ENCODE assay signal across 16 cellular contexts in genomic region chr1:8003431-8004112, GRCh38. TPM values are rescaled to one million over a fixed set of nuclear protein-coding genes. Genes with fewer than 3 reads are reported as not detected.
DNase-seq lines count a peak whose midpoint lies in the region; ATAC-seq and TF ChIP-seq lines count a peak whose summit lies in the region.
"Had no signal": no experiment of that assay in that cellular context is flagged by ENCODE, and none has a peak within 500 bp of the region (broad histone marks: within the 10 kb centered on the region; RNA-seq: fewer than 3 reads in every experiment).

No MANE protein-coding gene starts in this region.

- peak overlapping the region in 1 of 2 experiments; percentile 6 for H3K4me3 ChIP-seq in mesenchymal stem cell (ENCODE audit: insufficient read depth in 1 of 2, low read depth in 1 of 2, low read length in 2 of 2)
- H3K4me3 ChIP-seq in tibial artery = no peak overlapping the region

- H3K27ac ChIP-seq in RWPE1 (peak overlapping the region; percentile 100), mesenchymal stem cell (ENCODE audit: low read length, poor library complexity, severe bottlenecking) (no peak overlapping the region), tibial artery (peak overlapping the region; percentile 37 to 74)

- H3K4me3 Mint-ChIP-seq in chondrocyte (ENCODE audit: unreplicated experiment) = no peak overlapping the region
- H3K4me3 Mint-ChIP-seq in activated CD4-positive, alpha-beta T cell treated with anti-CD3 and anti-CD28 coated beads for 36 hours = no peak overlapping the region
- H3K4me3 Mint-ChIP-seq: activated CD4-positive, alpha-beta memory T cell treated with anti-CD3 and anti-CD28 coated beads for 36 hours; stimulated activated naive B cell treated with anti-CD40 and anti-IgM and Interleukin-4, amounts not matched to agents 10 μg/mL and 1 μg/mL and 100 μg/mL, for 72 hours had no signal

- peak overlapping the region in 1 of 2 experiments; percentile 79 for H3K4ac ChIP-seq in mesenchymal stem cell (ENCODE audit: low read depth in 1 of 2, low read length in 2 of 2)

- no peak overlapping the region for H2AK5ac ChIP-seq in mesenchymal stem cell (ENCODE audit: low read length, severe bottlenecking)

- no peak overlapping the region for H2BK5ac ChIP-seq in mesenchymal stem cell (ENCODE audit: low read depth, low read length, poor library complexity, severe bottlenecking)

- H3K4me1 ChIP-seq in mesenchymal stem cell (ENCODE audit: control insufficient read depth, insufficient read depth, low read depth, low read length) = peaks cover 16% of the 10 kb centered on the region
- peaks cover 0 to 34% (median 25%) of the 10 kb centered on the region in 4 donors for H3K4me1 ChIP-seq in tibial artery

- peak overlapping the region; percentile 94 for H3K27ac Mint-ChIP-seq in chondrocyte (ENCODE audit: unreplicated experiment)
- no peak overlapping the region for H3K27ac Mint-ChIP-seq in activated CD4-positive, alpha-beta T cell treated with anti-CD3 and anti-CD28 coated beads for 36 hours
- H3K27ac Mint-ChIP-seq: activated CD4-positive, alpha-beta memory T cell treated with anti-CD3 and anti-CD28 coated beads for 36 hours; stimulated activated naive B cell treated with anti-CD40 and anti-IgM and Interleukin-4, amounts not matched to agents 10 μg/mL and 1 μg/mL and 100 μg/mL, for 72 hours had no signal

- no peak overlapping the region for H2BK15ac ChIP-seq in mesenchymal stem cell (ENCODE audit: low read depth, poor library complexity, severe bottlenecking)

- POLR2A ChIA-PET in RWPE1 (lab: Yijun Ruan, JAX; ENCODE audit: low non-redundant PET) = interaction anchor here (0.6 kb wide), 1 partner anchor 13 kb away, joined by 3 read pairs; no protein-coding TSS in a partner anchor
- POLR2A ChIA-PET in activated CD4-positive, alpha-beta T cell treated with anti-CD3 and anti-CD28 coated beads for 36 hours (lab: Charles Lee) = no interaction called here

- H3K79me1 ChIP-seq in mesenchymal stem cell (replicated peaks; ENCODE audit: low read length, poor library complexity, severe bottlenecking) = peaks cover 1% of the 10 kb centered on the region

- peak overlapping the region; percentile 50 for H2BK120ac ChIP-seq in mesenchymal stem cell (ENCODE audit: low read depth, low read length)

- TF ChIP-seq CTCF in RWPE1 (conservative IDR thresholded peaks at IDR 0.05; ENCODE audit: low read depth) (no peak), chondrocyte (IDR thresholded peaks at IDR 0.05) (no peak), tibial artery (IDR thresholded peaks at IDR 0.05) (no peak)

- H3K9me3 ChIP-seq in mesenchymal stem cell (ENCODE audit: control insufficient read depth, low read length) (no peaks in the 10 kb centered on the region), tibial artery (no peaks in the 10 kb centered on the region)

- no peak for ATAC-seq in stimulated activated naive CD8-positive, alpha-beta T cell treated with anti-CD3 and anti-CD28 coated beads, Interleukin-15, Interleukin-2, amounts not matched to agents 100 U/mL and 50 U/mL, for 24 hours
- no peak for ATAC-seq in activated CD4-positive, alpha-beta T cell treated with anti-CD3 and anti-CD28 coated beads for 36 hours
- ATAC-seq: stimulated activated naive B cell treated with anti-CD40 and anti-IgM and Interleukin-4, amounts not matched to agents 10 μg/mL and 1 μg/mL and 100 μg/mL, for 72 hours had no signal

- no peak overlapping the region for H3K14ac ChIP-seq in mesenchymal stem cell (ENCODE audit: low read length in 2 of 2)

- 64% methylated on average over 2 of the region's 6 CpGs for WGBS in mesenchymal stem cell

- H3K9ac ChIP-seq in mesenchymal stem cell (ENCODE audit: low read length) = peak overlapping the region; percentile 85

- CTCF ChIA-PET in RWPE1 (lab: Yijun Ruan, JAX) = no interaction called here
- CTCF ChIA-PET in activated CD4-positive, alpha-beta T cell treated with anti-CD3 and anti-CD28 coated beads for 36 hours (lab: Charles Lee) = no interaction called here

- H3K9me3 Mint-ChIP-seq in chondrocyte (ENCODE audit: low read depth) = no peaks in the 10 kb centered on the region
- no peaks in the 10 kb centered on the region for H3K9me3 Mint-ChIP-seq in activated CD4-positive, alpha-beta T cell treated with anti-CD3 and anti-CD28 coated beads for 36 hours (ENCODE audit: low read depth)
- H3K9me3 Mint-ChIP-seq: activated CD4-positive, alpha-beta memory T cell treated with anti-CD3 and anti-CD28 coated beads for 36 hours; stimulated activated naive B cell treated with anti-CD40 and anti-IgM and Interleukin-4, amounts not matched to agents 10 μg/mL and 1 μg/mL and 100 μg/mL, for 72 hours had no signal

- DNase-seq in RWPE1 (ENCODE audit: low spot score) (no peak), chondrocyte (ENCODE audit: low spot score) (no peak), mesenchymal stem cell (peak; percentile 19), tibial artery (no peak), ecto neural progenitor cell (ENCODE audit: low spot score) (no peak)
- no peak for DNase-seq in stimulated activated naive CD8-positive, alpha-beta T cell treated with anti-CD3 and anti-CD28 coated beads, Interleukin-15, Interleukin-2, amounts not matched to agents 100 U/mL and 50 U/mL, for 24 hours
- DNase-seq in activated CD4-positive, alpha-beta T cell treated with anti-CD3 and anti-CD28 coated beads for 36 hours = no peak
- DNase-seq: activated CD4-positive, alpha-beta memory T cell treated with anti-CD3 and anti-CD28 coated beads for 36 hours; activated naive CD4-positive, alpha-beta T cell; Calu3; cerebellar nuclear complex; kidney; MM.1S; stimulated activated naive B cell treated with anti-CD40 and anti-IgM and Interleukin-4, amounts not matched to agents 10 μg/mL and 1 μg/mL and 100 μg/mL, for 72 hours; T-helper 2 cell had no signal

- peak overlapping the region; percentile 92 to 97 for H3K18ac ChIP-seq in mesenchymal stem cell (ENCODE audit: low read depth in 1 of 2, low read length in 2 of 2)

- H3K4me1 Mint-ChIP-seq in chondrocyte (ENCODE audit: low read depth) = peaks cover 41% of the 10 kb centered on the region
- H3K4me1 Mint-ChIP-seq in activated CD4-positive, alpha-beta T cell treated with anti-CD3 and anti-CD28 coated beads for 36 hours = no peaks in the 10 kb centered on the region
- H3K4me1 Mint-ChIP-seq: stimulated activated naive B cell treated with anti-CD40 and anti-IgM and Interleukin-4, amounts not matched to agents 10 μg/mL and 1 μg/mL and 100 μg/mL, for 72 hours had no signal

- no peak overlapping the region for H2AFZ ChIP-seq in mesenchymal stem cell (ENCODE audit: low read depth, low read length)

- no peak overlapping the region for H3K23ac ChIP-seq in mesenchymal stem cell (ENCODE audit: low read length in 2 of 2)

- H3K27me3 ChIP-seq in mesenchymal stem cell (ENCODE audit: control insufficient read depth in 1 of 2, insufficient read depth in 1 of 2, low read length in 2 of 2) (no peaks in the 10 kb centered on the region), tibial artery (no peaks in the 10 kb centered on the region)

- H4K8ac ChIP-seq in mesenchymal stem cell (ENCODE audit: low read length) = peak overlapping the region; percentile 93

- peak overlapping the region; percentile 88 to 99 for H2BK12ac ChIP-seq in mesenchymal stem cell (ENCODE audit: low read length in 2 of 2)

- H3K4me2 ChIP-seq in mesenchymal stem cell (ENCODE audit: low read length, poor library complexity, severe bottlenecking) = no peak overlapping the region

- intact Hi-C loops in tibial artery (cut with DNase I; ENCODE audit: low total_unique reads) = no loop called here
- intact Hi-C loops in activated CD4-positive, alpha-beta T cell treated with anti-CD3 and anti-CD28 coated beads for 36 hours (cut with DNase I, micrococcal nuclease) = no loop called here

- no peaks in the 10 kb centered on the region for H3K27me3 Mint-ChIP-seq in chondrocyte (ENCODE audit: low read depth)
- no peaks in the 10 kb centered on the region for H3K27me3 Mint-ChIP-seq in activated CD4-positive, alpha-beta T cell treated with anti-CD3 and anti-CD28 coated beads for 36 hours
- H3K27me3 Mint-ChIP-seq: activated CD4-positive, alpha-beta memory T cell treated with anti-CD3 and anti-CD28 coated beads for 36 hours; stimulated activated naive B cell treated with anti-CD40 and anti-IgM and Interleukin-4, amounts not matched to agents 10 μg/mL and 1 μg/mL and 100 μg/mL, for 72 hours had no signal

- peaks cover 1% of the 10 kb centered on the region for H3K36me3 Mint-ChIP-seq in chondrocyte (ENCODE audit: low read depth)
- peaks cover 12% of the 10 kb centered on the region for H3K36me3 Mint-ChIP-seq in activated CD4-positive, alpha-beta T cell treated with anti-CD3 and anti-CD28 coated beads for 36 hours (ENCODE audit: low read depth)

- H3K36me3 ChIP-seq in mesenchymal stem cell (ENCODE audit: control insufficient read depth in 1 of 2, insufficient read depth in 2 of 2, low read depth in 1 of 2, low read length in 2 of 2) (peaks cover 0 to 2% of the 10 kb centered on the region in 2 experiments), tibial artery (peaks cover under 1 to 6% (median under 1%) of the 10 kb centered on the region in 3 donors)

- peak overlapping the region; percentile 73 for H4K91ac ChIP-seq in mesenchymal stem cell (ENCODE audit: low read length)

RNA-seq across cellular contexts. Expression of gene ERRFI1, which starts 22.5 kb away (rescaled TPM):
- total RNA-seq in chondrocyte = 26.4 to 305 TPM (median 303 TPM) in 3 replicates
- polyA plus RNA-seq in mesenchymal stem cell (2013, experiment 1 of 2) = 109 TPM
- polyA plus RNA-seq in mesenchymal stem cell (2013, experiment 2 of 2) = 106 TPM
- 1 to 10 TPM; 1.3 to 1.5 TPM for total RNA-seq in activated CD4-positive, alpha-beta T cell treated with anti-CD3 and anti-CD28 coated beads for 36 hours
- total RNA-seq: OCI-LY7 had no signal

RNA-seq across cellular contexts. Expression of gene PARK7, which starts 42.1 kb away (rescaled TPM):
- 250 to 288 TPM (median 254 TPM) in 3 replicates for total RNA-seq in chondrocyte
- polyA plus RNA-seq in mesenchymal stem cell (2013, experiment 1 of 2) = 232 TPM
- polyA plus RNA-seq in mesenchymal stem cell (2013, experiment 2 of 2) = 236 TPM
- 100 to 1,000 TPM; 294 to 390 TPM for total RNA-seq in activated CD4-positive, alpha-beta T cell treated with anti-CD3 and anti-CD28 coated beads for 36 hours

Comparison
In these comparisons a context has a peak if more than half of its experiments do, and no peak if none do; other contexts are left out.
1. RNA of gene ERRFI1, which starts 22.5 kb away (total RNA-seq): 26.4 to 305 TPM in chondrocyte; 1.3 to 1.5 TPM in activated CD4-positive, alpha-beta T cell treated with anti-CD3 and anti-CD28 coated beads for 36 hours; every median in the first group is over 10 times any median in the second.